Comparison of ENCODE assay signal across 2 cellular contexts in the genomic region with DNA sequence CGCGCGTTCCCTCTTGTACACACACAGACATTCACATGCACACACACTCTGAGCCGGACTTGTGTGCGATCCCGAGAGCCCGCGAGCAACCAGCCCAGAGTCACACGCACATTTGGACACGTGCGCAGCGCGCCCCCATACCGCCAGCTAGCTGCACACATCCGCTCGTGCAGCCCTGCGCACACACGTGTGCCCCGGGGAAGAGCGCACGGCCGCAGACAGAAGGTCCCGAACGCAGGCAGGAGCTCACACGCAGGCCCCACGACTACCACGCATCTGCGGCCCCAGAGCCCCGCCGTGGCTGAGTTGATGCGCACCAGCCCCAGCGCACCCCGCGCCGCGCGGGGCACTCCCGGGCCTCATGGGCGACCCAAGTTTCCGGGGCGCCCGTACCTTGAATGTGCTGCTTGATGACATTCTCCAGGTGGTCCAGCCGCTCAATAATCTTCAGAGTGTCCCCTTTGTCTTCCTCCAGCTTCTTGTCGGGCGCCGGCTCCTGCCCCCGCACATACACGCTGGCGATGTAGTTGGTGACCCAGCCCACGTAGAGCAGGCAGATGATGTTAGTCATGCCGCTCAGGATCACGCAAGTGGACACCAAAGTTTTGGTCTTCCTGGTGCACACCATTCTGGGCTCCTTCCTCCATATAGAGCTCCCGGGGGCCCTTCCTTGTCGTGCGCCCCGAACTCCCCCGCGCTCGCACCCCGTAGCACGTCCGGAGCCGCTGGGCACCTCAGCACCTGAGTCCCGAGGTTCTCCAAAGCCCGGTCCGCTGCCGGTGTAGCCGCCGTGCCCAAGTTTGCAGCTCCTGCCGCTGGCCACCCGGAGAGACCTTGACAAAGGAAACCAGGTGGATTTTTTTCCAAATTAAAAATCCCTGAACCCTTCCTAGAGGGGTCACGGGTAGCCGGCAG.
A peak's percentile ranks its signal among the peaks of the same experiment; 100 is the strongest.
TF ChIP-seq lines count a peak whose summit lies in the region.

No MANE protein-coding gene starts in this region.

TF ChIP-seq in GM23338, 12 proteins besides CTCF, POLR2A, EP300 and RAD21:
- TF ChIP-seq EZH2phosphoT487 (IDR thresholded peaks at IDR 0.05; ENCODE audit: unreplicated experiment) (peak; percentile 43), JUNB (IDR thresholded peaks at IDR 0.05; ENCODE audit: unreplicated experiment) (no peak), EZH2 (IDR thresholded peaks at IDR 0.05; ENCODE audit: low read depth, unreplicated experiment) (peak; percentile 49)
TF ChIP-seq in GM23338: peak in this region for 2.

TF ChIP-seq in K562, 482 proteins besides CTCF, POLR2A, EP300 and RAD21:
- TF ChIP-seq CCNT2 (IDR thresholded peaks at IDR 0.05; ENCODE audit: borderline replicate concordance, extremely low read depth, insufficient read length, low read depth, low read length) (peak; percentile 19), GTF2E2 (tag; IDR thresholded peaks at IDR 0.05) (no peak)
